27 cellular contexts compared by ENCODE assay signal in the genomic region with DNA sequence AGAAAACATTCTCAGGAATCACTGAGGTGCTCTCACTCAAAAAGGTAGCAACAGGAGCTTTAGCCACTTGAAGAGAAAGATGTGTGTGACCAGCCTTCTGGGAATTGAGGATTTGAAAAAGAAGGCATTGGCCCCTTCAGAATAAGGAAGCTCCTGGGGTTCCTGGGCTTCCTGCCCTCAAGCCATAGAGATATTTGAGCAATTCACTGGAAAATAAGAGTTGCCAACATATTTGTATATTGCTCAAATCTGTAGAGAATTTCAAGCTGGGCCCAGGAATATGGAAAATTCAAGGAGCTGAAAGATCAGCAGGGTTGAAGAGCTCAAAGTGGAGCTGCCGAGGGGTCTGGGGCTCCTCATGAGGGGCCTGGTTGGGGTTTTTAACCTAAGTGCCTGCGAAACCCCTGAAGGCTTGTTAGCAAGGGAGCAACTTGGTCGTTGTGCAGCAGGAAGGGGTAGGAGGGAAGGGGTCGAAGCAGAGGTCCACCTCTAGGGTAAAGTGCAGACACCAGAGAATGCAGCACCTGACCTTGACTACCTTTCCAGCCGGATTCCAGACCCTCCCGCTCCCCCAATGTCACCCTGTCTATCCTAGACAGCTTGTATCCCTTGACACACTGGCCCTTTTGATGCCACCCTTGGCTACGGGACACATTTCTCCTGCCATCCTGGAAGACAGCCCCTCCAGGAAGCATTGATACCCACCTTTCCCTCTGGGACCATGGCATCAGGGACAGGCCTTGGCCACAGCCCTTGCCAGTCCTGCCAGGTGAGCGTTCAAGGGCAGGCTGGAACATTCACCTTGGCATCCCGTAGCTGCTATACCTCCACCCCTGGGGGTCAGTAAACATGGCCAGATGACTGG.
DNase-seq lines count a peak whose midpoint lies in the region; ATAC-seq and TF ChIP-seq lines count a peak whose summit lies in the region.
"Had no signal": no experiment of that assay in that cellular context is flagged by ENCODE, and none has a peak within 500 bp of the region (broad histone marks: within the 10 kb centered on the region; RNA-seq: fewer than 3 reads in every experiment).

No MANE protein-coding gene starts in this region.

- H3K4me3 Mint-ChIP-seq in endodermal cell, result no peak overlapping the region
- peak overlapping the region; percentile 65 for H3K4me3 Mint-ChIP-seq in neural progenitor cell
- no peak overlapping the region for H3K4me3 Mint-ChIP-seq in type B pancreatic cell
- H3K4me3 Mint-ChIP-seq: activated naive CD8-positive, alpha-beta T cell treated with anti-CD3 and anti-CD28 coated beads, Interleukin-2, amount 50 U/mL, for 24 hours; activated T-cell treated with anti-CD3 and anti-CD28 coated beads, Interleukin-2, amount 50 U/mL, for 72 hours; CD4-positive, alpha-beta memory T cell; H9; immature natural killer cell had no signal

- CTCF ChIA-PET in SK-N-SH (lab: Yijun Ruan, JAX), result interaction anchor here (0.8 to 2.0 kb wide), 4 partner anchors 11 to 44 kb away, joined by 3 to 6 read pairs (median 4); no protein-coding TSS in a partner anchor

- DNase-seq in right cardiac atrium, result peak in 2 of 3 donors; percentile 13 to 36
- no peak for DNase-seq in left ventricle myocardium superior
- DNase-seq in endodermal cell, result peak; percentile 37
- DNase-seq in neural progenitor cell (ENCODE audit: low spot score), result no peak
- DNase-seq in type B pancreatic cell (ENCODE audit: extremely low spot score, unreplicated experiment), result no peak
- no peak for DNase-seq in SK-N-SH
- DNase-seq in GDM1 (lab: John Stamatoyannopoulos, UW), result no peak
- no peak for DNase-seq in foreskin fibroblast
- DNase-seq: 8988T; activated CD4-positive, alpha-beta T cell treated with anti-CD3 and anti-CD28 coated beads, Interleukin-2, amount 50 U/mL, for 48 hours; activated CD4-positive, CD25-positive, alpha-beta regulatory T cell treated with anti-CD3 and anti-CD28 coated beads, Interleukin-2, amount 50 U/mL, for 72 hours; activated naive CD8-positive, alpha-beta T cell treated with anti-CD3 and anti-CD28 coated beads, Interleukin-2, amount 50 U/mL, for 24 hours; activated T-cell treated with anti-CD3 and anti-CD28 coated beads, Interleukin-2, amount 50 U/mL, for 72 hours; CD4-positive, alpha-beta memory T cell; dorsolateral prefrontal cortex; esophagus squamous epithelium; H9; immature natural killer cell; Kasumi-1; left colon; NCI-H1417 treated with DMSO at 0.1 percent for 48 hours; NCI-H2081; NCI-H69; Right ventricle myocardium superior; stimulated activated CD4-positive, alpha-beta T cell treated with anti-CD3 and anti-CD28 coated beads, Interleukin-4, amount 100 ng/mL, for 24 hours; T-helper 2 cell had no signal

- intact Hi-C loops in right cardiac atrium (cut with DNase I), result no loop called here
- intact Hi-C loops in left ventricle myocardium superior (cut with micrococcal nuclease), result no loop called here

- H3K36me3 Mint-ChIP-seq in endodermal cell (ENCODE audit: low read depth) (peaks cover 5% of the 10 kb centered on the region), neural progenitor cell (peaks cover 6% of the 10 kb centered on the region), type B pancreatic cell (peaks cover 20% of the 10 kb centered on the region)

- H3K4me2 ChIP-seq in neural progenitor cell, result no peak overlapping the region
- H3K4me2 ChIP-seq in SK-N-SH, result no peak overlapping the region

- H3K4me3 ChIP-seq in right cardiac atrium (ENCODE audit: low read length), result no peak overlapping the region
- H3K4me3 ChIP-seq in endodermal cell (ENCODE audit: low read length), result no peak overlapping the region
- H3K4me3 ChIP-seq in neural progenitor cell, result no peak overlapping the region
- H3K4me3 ChIP-seq in SK-N-SH (ENCODE audit: low read depth in 2 of 2, low read length in 1 of 2), result no peak overlapping the region
- H3K4me3 ChIP-seq in foreskin fibroblast (ENCODE audit: low read depth in 1 of 2, low read length in 2 of 2), result no peak overlapping the region
- H3K4me3 ChIP-seq: dorsolateral prefrontal cortex, esophagus squamous epithelium, tibial nerve had no signal

- H3K9me3 Mint-ChIP-seq in endodermal cell (no peaks in the 10 kb centered on the region), neural progenitor cell (no peaks in the 10 kb centered on the region), type B pancreatic cell (no peaks in the 10 kb centered on the region)
- H3K9me3 Mint-ChIP-seq: activated naive CD8-positive, alpha-beta T cell treated with anti-CD3 and anti-CD28 coated beads, Interleukin-2, amount 50 U/mL, for 24 hours; activated T-cell treated with anti-CD3 and anti-CD28 coated beads, Interleukin-2, amount 50 U/mL, for 72 hours; CD4-positive, alpha-beta memory T cell; H9; immature natural killer cell had no signal

- no peak for ATAC-seq in right cardiac atrium
- no peak for ATAC-seq in left ventricle myocardium superior
- ATAC-seq: activated naive CD8-positive, alpha-beta T cell treated with anti-CD3 and anti-CD28 coated beads, Interleukin-2, amount 50 U/mL, for 24 hours; activated T-cell treated with anti-CD3 and anti-CD28 coated beads, Interleukin-2, amount 50 U/mL, for 72 hours; left colon had no signal

- H3K27ac ChIP-seq in right cardiac atrium (ENCODE audit: low read length), result no peak overlapping the region
- no peak overlapping the region for H3K27ac ChIP-seq in endodermal cell (ENCODE audit: low read depth, low read length)
- no peak overlapping the region for H3K27ac ChIP-seq in neural progenitor cell
- H3K27ac ChIP-seq in SK-N-SH (ENCODE audit: low read depth in 2 of 2, low read length in 1 of 2), result no peak overlapping the region
- H3K27ac ChIP-seq: esophagus squamous epithelium had no signal

- H3K27me3 ChIP-seq in right cardiac atrium (ENCODE audit: control insufficient read depth, insufficient read depth) (no peaks in the 10 kb centered on the region), endodermal cell (ENCODE audit: control insufficient read depth, insufficient read depth, low read length, poor library complexity, severe bottlenecking) (no peaks in the 10 kb centered on the region), neural progenitor cell (no peaks in the 10 kb centered on the region), SK-N-SH (ENCODE audit: insufficient read depth) (no peaks in the 10 kb centered on the region)
- H3K27me3 ChIP-seq: dorsolateral prefrontal cortex, esophagus squamous epithelium, tibial nerve had no signal

- H2AFZ ChIP-seq in neural progenitor cell (replicated peaks) (no peak overlapping the region), SK-N-SH (ENCODE audit: low read depth) (no peak overlapping the region)

- no peaks in the 10 kb centered on the region for H4K20me1 ChIP-seq in neural progenitor cell (ENCODE audit: low read depth)
- no peaks in the 10 kb centered on the region for H4K20me1 ChIP-seq in SK-N-SH (ENCODE audit: insufficient read depth)

- H3K9me3 ChIP-seq in right cardiac atrium (ENCODE audit: control insufficient read depth, low read length), result no peaks in the 10 kb centered on the region
- H3K9me3 ChIP-seq in endodermal cell (ENCODE audit: control insufficient read depth, low read length), result no peaks in the 10 kb centered on the region
- H3K9me3 ChIP-seq in neural progenitor cell (ENCODE audit: low read depth), result no peaks in the 10 kb centered on the region
- no peaks in the 10 kb centered on the region for H3K9me3 ChIP-seq in SK-N-SH
- H3K9me3 ChIP-seq: esophagus squamous epithelium, tibial nerve had no signal

- H3K9ac ChIP-seq in endodermal cell (ENCODE audit: extremely low read depth, low read length, poor library complexity, severe bottlenecking) (no peak overlapping the region), neural progenitor cell (no peak overlapping the region), SK-N-SH (no peak overlapping the region)

- no peaks in the 10 kb centered on the region for H3K27me3 Mint-ChIP-seq in endodermal cell (ENCODE audit: insufficient read depth)
- H3K27me3 Mint-ChIP-seq in neural progenitor cell (ENCODE audit: insufficient read depth, low read depth), result peaks cover 7% of the 10 kb centered on the region
- H3K27me3 Mint-ChIP-seq in type B pancreatic cell, result no peaks in the 10 kb centered on the region
- H3K27me3 Mint-ChIP-seq: activated naive CD8-positive, alpha-beta T cell treated with anti-CD3 and anti-CD28 coated beads, Interleukin-2, amount 50 U/mL, for 24 hours; CD4-positive, alpha-beta memory T cell had no signal

- no peaks in the 10 kb centered on the region for H3K79me2 ChIP-seq in neural progenitor cell (ENCODE audit: low read depth)
- H3K79me2 ChIP-seq in SK-N-SH (ENCODE audit: insufficient read depth), result peaks cover 11% of the 10 kb centered on the region; the same call in 1 of the 2 replicates

- no peak overlapping the region for H3K27ac Mint-ChIP-seq in endodermal cell
- H3K27ac Mint-ChIP-seq in neural progenitor cell, result no peak overlapping the region
- H3K27ac Mint-ChIP-seq in type B pancreatic cell, result no peak overlapping the region
- H3K27ac Mint-ChIP-seq: activated naive CD8-positive, alpha-beta T cell treated with anti-CD3 and anti-CD28 coated beads, Interleukin-2, amount 50 U/mL, for 24 hours; activated T-cell treated with anti-CD3 and anti-CD28 coated beads, Interleukin-2, amount 50 U/mL, for 72 hours; H9 had no signal

- TF ChIP-seq CTCF in endodermal cell (conservative IDR thresholded peaks at IDR 0.05), result no peak
- TF ChIP-seq CTCF in neural progenitor cell (IDR thresholded peaks at IDR 0.05), result no peak
- TF ChIP-seq CTCF in type B pancreatic cell (conservative IDR thresholded peaks at IDR 0.05), result no peak
- TF ChIP-seq CTCF in SK-N-SH (IDR thresholded peaks at IDR 0.05), result no peak
- no peak for TF ChIP-seq CTCF in foreskin fibroblast (IDR thresholded peaks at IDR 0.05; ENCODE audit: low read depth, low read length)

- H3K9me2 ChIP-seq in SK-N-SH, result no peaks in the 10 kb centered on the region

- H3K36me3 ChIP-seq in endodermal cell (ENCODE audit: control insufficient read depth, insufficient read depth, low read length), result no peaks in the 10 kb centered on the region
- H3K36me3 ChIP-seq in neural progenitor cell, result no peaks in the 10 kb centered on the region
- peaks cover 13 to 14% of the 10 kb centered on the region in 2 experiments for H3K36me3 ChIP-seq in SK-N-SH (replicated peaks in 1 of 2; ENCODE audit: control insufficient read depth in 1 of 2, insufficient read depth in 2 of 2, low read length in 1 of 2)

- POLR2A ChIA-PET in SK-N-SH (lab: Yijun Ruan, JAX), result no interaction called here

- H3K4me1 ChIP-seq in right cardiac atrium (ENCODE audit: control insufficient read depth, insufficient read depth, low read length) (peaks cover 16% of the 10 kb centered on the region), endodermal cell (ENCODE audit: control insufficient read depth, insufficient read depth, low read length) (no peaks in the 10 kb centered on the region), neural progenitor cell (peaks cover 13% of the 10 kb centered on the region), SK-N-SH (ENCODE audit: control insufficient read depth in 1 of 2, insufficient read depth in 2 of 2, low read depth in 1 of 2, low read length in 1 of 2) (peaks cover 16 to 40% of the 10 kb centered on the region in 2 experiments)

- H3F3A ChIP-seq in neural progenitor cell (ENCODE audit: low read depth) (no peaks in the 10 kb centered on the region), SK-N-SH (replicated peaks; ENCODE audit: insufficient read depth) (peaks cover 25% of the 10 kb centered on the region)

- TF ChIP-seq RAD21 in SK-N-SH (IDR thresholded peaks at IDR 0.05; ENCODE audit: low read length), result no peak

- H3K4me1 Mint-ChIP-seq in endodermal cell, result peaks cover 16% of the 10 kb centered on the region
- peaks cover 30% of the 10 kb centered on the region for H3K4me1 Mint-ChIP-seq in neural progenitor cell
- peaks cover 25% of the 10 kb centered on the region for H3K4me1 Mint-ChIP-seq in type B pancreatic cell (ENCODE audit: unreplicated experiment)
- H3K4me1 Mint-ChIP-seq: activated naive CD8-positive, alpha-beta T cell treated with anti-CD3 and anti-CD28 coated beads, Interleukin-2, amount 50 U/mL, for 24 hours; immature natural killer cell had no signal

- TF ChIP-seq EP300 in SK-N-SH (IDR thresholded peaks at IDR 0.05; ENCODE audit: borderline replicate concordance in 1 of 2, low read depth in 1 of 2, low read length in 1 of 2), result no peak

- WGBS in right cardiac atrium, result 85% methylated on average over 9 of the region's 9 CpGs
- 88 to 91% methylated on average over 7 to 9 of the region's 9 CpGs for WGBS in endodermal cell (ENCODE audit: insufficient coverage in 1 of 2, insufficient read length in 1 of 2), 2 experiments
- 95% methylated on average over 9 of the region's 9 CpGs for WGBS in SK-N-SH (ENCODE audit: low lambda C conversion rate)

Comparison
In these comparisons a context has a peak if more than half of its experiments do, and no peak if none do; other contexts are left out.
1. DNase-seq: peak in right cardiac atrium (2 of 3) and endodermal cell (single experiment); none in left ventricle myocardium superior (single experiment), neural progenitor cell (single experiment), type B pancreatic cell (single experiment), SK-N-SH (single experiment), GDM1 (single experiment) and foreskin fibroblast (0 of 2).